ENCODE assay signal across 20 cellular contexts in the genomic region with DNA sequence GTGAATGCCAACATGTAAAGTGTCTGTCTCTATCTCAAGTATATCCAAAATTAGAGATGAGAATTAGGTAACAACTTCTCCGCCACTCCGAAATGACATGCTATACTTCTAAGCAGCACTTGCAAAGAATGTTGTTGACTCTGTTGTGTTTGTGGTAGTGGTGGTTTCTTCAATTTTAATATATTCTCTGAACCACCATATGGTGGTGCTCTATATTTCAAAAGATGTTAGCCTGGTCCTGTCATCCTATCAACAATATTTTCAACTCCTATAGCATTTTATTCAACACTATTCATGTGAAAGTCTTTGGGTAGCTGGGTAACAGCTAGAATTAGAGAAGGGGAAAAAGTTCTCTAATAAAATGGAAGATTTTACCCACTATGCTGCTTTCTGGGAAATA.
A peak's percentile ranks its signal among the peaks of the same experiment; 100 is the strongest.
DNase-seq lines count a peak whose midpoint lies in the region; ATAC-seq and TF ChIP-seq lines count a peak whose summit lies in the region.
"Had no signal": no experiment of that assay in that cellular context is flagged by ENCODE, and none has a peak within 500 bp of the region (broad histone marks: within the 10 kb centered on the region; RNA-seq: fewer than 3 reads in every experiment).

No MANE protein-coding gene starts in this region.

- no peak overlapping the region for H3K4me3 Mint-ChIP-seq in endodermal cell
- H3K4me3 Mint-ChIP-seq: activated CD8-positive, alpha-beta T cell treated with anti-CD3 and anti-CD28 coated beads, Interleukin-2, amount 10 ng/mL, durations not matched to agents 7 days and 5 days; activated T-helper 1 cell treated with anti-CD3 and anti-CD28 coated beads, Interleukin-12 subunit alpha, Interleukin-12 subunit beta, Interleukin-2, Interleukin-4 antibody, amounts not matched to agents 30 ng/mL and 10 ng/mL and 1 ng/mL, durations not matched to agents 14 hours and 24 hours and 36 hours had no signal

- no peak overlapping the region for H3K4ac ChIP-seq in IMR-90 (ENCODE audit: low read depth, low read length)

- TF ChIP-seq RAD21 in IMR-90 (IDR thresholded peaks at IDR 0.05; ENCODE audit: low read length), result peak; percentile 53

- no peaks in the 10 kb centered on the region for H3K9me3 Mint-ChIP-seq in endodermal cell
- H3K9me3 Mint-ChIP-seq: activated T-helper 1 cell treated with anti-CD3 and anti-CD28 coated beads, Interleukin-12 subunit alpha, Interleukin-12 subunit beta, Interleukin-2, Interleukin-4 antibody, amounts not matched to agents 30 ng/mL and 10 ng/mL and 1 ng/mL, durations not matched to agents 14 hours and 24 hours and 36 hours had no signal

- BruUV-seq in IMR-90 (replicated peaks; lab: Mats Ljungman, UMichigan), result no TSS peak

- H3K14ac ChIP-seq in IMR-90 (replicated peaks; ENCODE audit: low read depth, low read length), result no peak overlapping the region

- no peak overlapping the region for H2BK120ac ChIP-seq in IMR-90 (ENCODE audit: low read depth, low read length)

- no peak overlapping the region for H3K27ac Mint-ChIP-seq in endodermal cell
- H3K27ac Mint-ChIP-seq: activated CD8-positive, alpha-beta T cell treated with anti-CD3 and anti-CD28 coated beads, Interleukin-2, amount 10 ng/mL, durations not matched to agents 7 days and 5 days; activated T-helper 1 cell treated with anti-CD3 and anti-CD28 coated beads, Interleukin-12 subunit alpha, Interleukin-12 subunit beta, Interleukin-2, Interleukin-4 antibody, amounts not matched to agents 30 ng/mL and 10 ng/mL and 1 ng/mL, durations not matched to agents 14 hours and 24 hours and 36 hours had no signal

- no peak overlapping the region for H3K18ac ChIP-seq in IMR-90 (ENCODE audit: low read depth, low read length)

- DNase-seq in ACHN (peak; percentile 20), IMR-90 (no peak), endodermal cell (no peak), NCI-H345 (lab: John Stamatoyannopoulos, UW) (no peak), aorta (no peak), NCI-H1417 treated with DMSO at 0.1 percent for 48 hours (lab: John Stamatoyannopoulos, UW) (no peak)
- no peak for DNase-seq in activated CD4-positive, CD25-positive, alpha-beta regulatory T cell treated with anti-CD3 and anti-CD28 coated beads, Interleukin-2, amount 50 U/mL, for 72 hours
- DNase-seq: activated CD8-positive, alpha-beta T cell treated with anti-CD3 and anti-CD28 coated beads, Interleukin-2, amount 10 ng/mL, durations not matched to agents 7 days and 5 days; amygdala; DMS153; NCI-H1694; NCI-H526; SHP77; stimulated activated CD4-positive, alpha-beta T cell treated with anti-CD3 and anti-CD28 coated beads, Interleukin-4, amount 100 ng/mL, for 4 hours; upper lobe of left lung had no signal

- H3K9me1 ChIP-seq in IMR-90 (ENCODE audit: insufficient read depth, low read length), result no peaks in the 10 kb centered on the region

- no peak overlapping the region for H3K27ac ChIP-seq in IMR-90 (ENCODE audit: insufficient read depth, low read length)
- no peak overlapping the region for H3K27ac ChIP-seq in OCI-LY3 (ENCODE audit: low read length)
- no peak overlapping the region for H3K27ac ChIP-seq in endodermal cell (ENCODE audit: low read depth, low read length)
- no peak overlapping the region for H3K27ac ChIP-seq in aorta (ENCODE audit: low read depth in 1 of 2, low read length in 2 of 2)
- H3K27ac ChIP-seq: epithelial cell of prostate, upper lobe of left lung had no signal

- no peak overlapping the region for H2AK9ac ChIP-seq in IMR-90 (replicated peaks; ENCODE audit: low read depth, low read length, poor library complexity)

- TF ChIP-seq CTCF in IMR-90 (conservative IDR thresholded peaks at IDR 0.05; ENCODE audit: low read depth, low read length) (peak; percentile 37), OCI-LY3 (IDR thresholded peaks at IDR 0.05; ENCODE audit: low read depth, low read length) (peak; percentile 53), endodermal cell (conservative IDR thresholded peaks at IDR 0.05) (peak; percentile 35)

- no peak overlapping the region for H2BK15ac ChIP-seq in IMR-90 (ENCODE audit: low read depth, low read length)

- H3K4me1 ChIP-seq in IMR-90 (ENCODE audit: control insufficient read depth, insufficient read depth, low read length) (no peaks in the 10 kb centered on the region), OCI-LY3 (ENCODE audit: low read length) (peaks cover 10% of the 10 kb centered on the region), endodermal cell (ENCODE audit: control insufficient read depth, insufficient read depth, low read length) (no peaks in the 10 kb centered on the region), aorta (ENCODE audit: control insufficient read depth in 1 of 2, insufficient read depth in 2 of 2, low read length in 2 of 2) (no peaks in the 10 kb centered on the region)
- H3K4me1 ChIP-seq: upper lobe of left lung had no signal

- H2BK20ac ChIP-seq in IMR-90 (ENCODE audit: low read depth, low read length), result no peak overlapping the region

- no peak overlapping the region for H3K56ac ChIP-seq in IMR-90 (ENCODE audit: extremely low read depth, insufficient read depth, low read length)

- no peak overlapping the region for H3K9ac ChIP-seq in IMR-90 (ENCODE audit: low read depth, low read length)
- H3K9ac ChIP-seq in OCI-LY3 (ENCODE audit: low read length), result no peak overlapping the region
- H3K9ac ChIP-seq in endodermal cell (ENCODE audit: extremely low read depth, low read length, poor library complexity, severe bottlenecking), result no peak overlapping the region

- H4K91ac ChIP-seq in IMR-90 (ENCODE audit: insufficient read depth, low read depth, low read length), result no peak overlapping the region

- no CpG with 5 or more reads among the region's 2 CpGs for WGBS in IMR-90 (ENCODE audit: extremely low coverage in 2 of 2, insufficient read length in 1 of 2), 2 experiments
- WGBS in endodermal cell (ENCODE audit: insufficient coverage in 1 of 2, insufficient read length in 1 of 2), 2 experiments, result 100% methylated on average over 2 of the region's 2 CpGs; no CpG with 5 or more reads in 1 of the 2 experiments
- 81 to 89% methylated on average over 2 of the region's 2 CpGs for WGBS in aorta, 2 donors

- H3K4me2 ChIP-seq in IMR-90 (ENCODE audit: low read depth, low read length) (no peak overlapping the region), OCI-LY3 (ENCODE audit: low read length) (no peak overlapping the region)

- CTCF ChIA-PET in IMR-90 (lab: Yijun Ruan, JAX), result no interaction called here

- no peak overlapping the region for H2AFZ ChIP-seq in IMR-90 (replicated peaks; ENCODE audit: low read length, poor library complexity)
- no peak overlapping the region for H2AFZ ChIP-seq in OCI-LY3 (ENCODE audit: low read depth, low read length)

- no peak overlapping the region for H2AK5ac ChIP-seq in IMR-90 (ENCODE audit: low read depth, low read length)

- H3K36me3 Mint-ChIP-seq in endodermal cell (ENCODE audit: low read depth), result no peaks in the 10 kb centered on the region

- ATAC-seq in IMR-90 (ENCODE audit: low read depth) (peak; percentile 54), aorta (ENCODE audit: low FRiP score) (no peak)
- ATAC-seq: activated CD8-positive, alpha-beta T cell treated with anti-CD3 and anti-CD28 coated beads, Interleukin-2, amount 10 ng/mL, durations not matched to agents 7 days and 5 days; HepG2; sciatic nerve had no signal

- H4K5ac ChIP-seq in IMR-90 (ENCODE audit: low read depth, low read length), result no peak overlapping the region

- no peak for TF ChIP-seq POLR2A in IMR-90 (IDR thresholded peaks at IDR 0.05; ENCODE audit: low read depth, low read length)

- H4K8ac ChIP-seq in IMR-90 (ENCODE audit: low read depth in 2 of 2, low read length in 2 of 2), result no peak overlapping the region

- H3K36me3 ChIP-seq in IMR-90 (ENCODE audit: control insufficient read depth, insufficient read depth, low read length), result no peaks in the 10 kb centered on the region
- peaks cover 4% of the 10 kb centered on the region for H3K36me3 ChIP-seq in OCI-LY3 (replicated peaks; ENCODE audit: low read depth, low read length)
- H3K36me3 ChIP-seq in endodermal cell (ENCODE audit: control insufficient read depth, insufficient read depth, low read length), result no peaks in the 10 kb centered on the region
- no peaks in the 10 kb centered on the region for H3K36me3 ChIP-seq in aorta (ENCODE audit: control insufficient read depth in 1 of 2, insufficient read depth in 2 of 2, low read length in 1 of 2)
- H3K36me3 ChIP-seq: upper lobe of left lung had no signal

- POLR2A ChIA-PET in IMR-90 (lab: Charles Lee; ENCODE audit: unreplicated experiment), result no interaction called here

- in situ Hi-C loops in ACHN (cut with HindIII; ENCODE audit: low pct_ligation_motif_present, low pct_unique_long_range_greater_than_20kb, low sequenced_read_pairs) (no loop called here), IMR-90 (cut with MboI; ENCODE audit: low sequenced_read_pairs) (no loop called here)

- H4K20me1 ChIP-seq in IMR-90 (ENCODE audit: insufficient read depth, low read length) (no peaks in the 10 kb centered on the region), OCI-LY3 (ENCODE audit: insufficient read depth, low read length) (no peaks in the 10 kb centered on the region)

- no peak overlapping the region for H3K4me3 ChIP-seq in IMR-90 (ENCODE audit: insufficient read depth, low read depth, low read length)
- H3K4me3 ChIP-seq in OCI-LY3 (ENCODE audit: low read length), result no peak overlapping the region
- no peak overlapping the region for H3K4me3 ChIP-seq in endodermal cell (ENCODE audit: low read length)
- no peak overlapping the region for H3K4me3 ChIP-seq in aorta (ENCODE audit: low read length in 2 of 2)
- H3K4me3 ChIP-seq: upper lobe of left lung had no signal

- dilution Hi-C loops in IMR-90 (cut with HindIII; ENCODE audit: low sequenced_read_pairs, unreplicated experiment), result no loop called here

- no peaks in the 10 kb centered on the region for H3K79me2 ChIP-seq in OCI-LY3 (ENCODE audit: low read length)

- H3K23ac ChIP-seq in IMR-90 (ENCODE audit: low read depth, low read length), result no peak overlapping the region

- H3K27me3 ChIP-seq in IMR-90 (ENCODE audit: control insufficient read depth, insufficient read depth, low read length), result no peaks in the 10 kb centered on the region
- no peaks in the 10 kb centered on the region for H3K27me3 ChIP-seq in OCI-LY3 (ENCODE audit: low read depth, low read length)
- no peaks in the 10 kb centered on the region for H3K27me3 ChIP-seq in endodermal cell (ENCODE audit: control insufficient read depth, insufficient read depth, low read length, poor library complexity, severe bottlenecking)
- no peaks in the 10 kb centered on the region for H3K27me3 ChIP-seq in aorta (ENCODE audit: control insufficient read depth in 1 of 2, insufficient read depth in 2 of 2, low read length in 1 of 2)
- H3K27me3 ChIP-seq: upper lobe of left lung had no signal

- intact Hi-C loops in IMR-90 (cut with micrococcal nuclease), result loop anchor here (2.0 kb wide), 1 partner anchor 1468 kb away; no protein-coding TSS in a partner anchor
- intact Hi-C loops in aorta (cut with DNase I), result no loop called here

- no peak overlapping the region for H2BK5ac ChIP-seq in IMR-90 (ENCODE audit: low read depth, low read length, poor library complexity, severe bottlenecking)

- H3K4me1 Mint-ChIP-seq in endodermal cell, result no peaks in the 10 kb centered on the region

- no peaks in the 10 kb centered on the region for H3K79me1 ChIP-seq in IMR-90 (ENCODE audit: low read depth in 1 of 2, low read length in 2 of 2)

- H3K9me3 ChIP-seq in IMR-90 (ENCODE audit: control insufficient read depth, insufficient read depth, low read length) (no peaks in the 10 kb centered on the region), OCI-LY3 (ENCODE audit: insufficient read depth, low read length) (no peaks in the 10 kb centered on the region), endodermal cell (ENCODE audit: control insufficient read depth, low read length) (no peaks in the 10 kb centered on the region), aorta (ENCODE audit: control insufficient read depth, low read length) (no peaks in the 10 kb centered on the region)
- H3K9me3 ChIP-seq: upper lobe of left lung had no signal

- H3K27me3 Mint-ChIP-seq in endodermal cell (ENCODE audit: insufficient read depth), result no peaks in the 10 kb centered on the region
